1 cellular context compared by ENCODE assay signal in the genomic region with DNA sequence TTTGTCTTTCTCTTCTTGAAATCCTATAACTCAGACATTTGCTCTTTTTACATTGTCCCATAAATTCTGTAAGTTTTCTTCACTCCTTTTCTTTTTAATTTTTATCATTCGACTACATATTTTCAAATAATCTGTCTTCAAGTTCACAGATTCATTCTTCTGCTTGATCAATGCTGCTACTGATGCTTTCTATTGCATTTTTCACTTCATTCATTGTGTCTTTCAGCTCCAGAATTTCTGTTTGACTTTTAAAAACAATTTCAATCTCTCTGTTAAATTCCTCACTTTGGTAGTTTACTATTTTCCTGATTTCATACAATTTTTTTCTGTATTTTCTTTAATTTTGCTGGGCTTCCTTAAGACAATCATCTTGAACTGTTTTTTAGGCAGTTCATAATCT.
TF ChIP-seq lines count a peak whose summit lies in the region.

No MANE protein-coding gene starts in this region.

TF ChIP-seq in SK-N-SH, 30 proteins besides CTCF, POLR2A, EP300 and RAD21 (continued from another document):
- TF ChIP-seq, protein P1, sequence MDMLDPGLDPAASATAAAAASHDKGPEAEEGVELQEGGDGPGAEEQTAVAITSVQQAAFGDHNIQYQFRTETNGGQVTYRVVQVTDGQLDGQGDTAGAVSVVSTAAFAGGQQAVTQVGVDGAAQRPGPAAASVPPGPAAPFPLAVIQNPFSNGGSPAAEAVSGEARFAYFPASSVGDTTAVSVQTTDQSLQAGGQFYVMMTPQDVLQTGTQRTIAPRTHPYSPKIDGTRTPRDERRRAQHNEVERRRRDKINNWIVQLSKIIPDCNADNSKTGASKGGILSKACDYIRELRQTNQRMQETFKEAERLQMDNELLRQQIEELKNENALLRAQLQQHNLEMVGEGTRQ (IDR thresholded peaks at IDR 0.05; ENCODE audit: borderline replicate concordance, low read depth, low read length): no peak
- TF ChIP-seq, protein P2, sequence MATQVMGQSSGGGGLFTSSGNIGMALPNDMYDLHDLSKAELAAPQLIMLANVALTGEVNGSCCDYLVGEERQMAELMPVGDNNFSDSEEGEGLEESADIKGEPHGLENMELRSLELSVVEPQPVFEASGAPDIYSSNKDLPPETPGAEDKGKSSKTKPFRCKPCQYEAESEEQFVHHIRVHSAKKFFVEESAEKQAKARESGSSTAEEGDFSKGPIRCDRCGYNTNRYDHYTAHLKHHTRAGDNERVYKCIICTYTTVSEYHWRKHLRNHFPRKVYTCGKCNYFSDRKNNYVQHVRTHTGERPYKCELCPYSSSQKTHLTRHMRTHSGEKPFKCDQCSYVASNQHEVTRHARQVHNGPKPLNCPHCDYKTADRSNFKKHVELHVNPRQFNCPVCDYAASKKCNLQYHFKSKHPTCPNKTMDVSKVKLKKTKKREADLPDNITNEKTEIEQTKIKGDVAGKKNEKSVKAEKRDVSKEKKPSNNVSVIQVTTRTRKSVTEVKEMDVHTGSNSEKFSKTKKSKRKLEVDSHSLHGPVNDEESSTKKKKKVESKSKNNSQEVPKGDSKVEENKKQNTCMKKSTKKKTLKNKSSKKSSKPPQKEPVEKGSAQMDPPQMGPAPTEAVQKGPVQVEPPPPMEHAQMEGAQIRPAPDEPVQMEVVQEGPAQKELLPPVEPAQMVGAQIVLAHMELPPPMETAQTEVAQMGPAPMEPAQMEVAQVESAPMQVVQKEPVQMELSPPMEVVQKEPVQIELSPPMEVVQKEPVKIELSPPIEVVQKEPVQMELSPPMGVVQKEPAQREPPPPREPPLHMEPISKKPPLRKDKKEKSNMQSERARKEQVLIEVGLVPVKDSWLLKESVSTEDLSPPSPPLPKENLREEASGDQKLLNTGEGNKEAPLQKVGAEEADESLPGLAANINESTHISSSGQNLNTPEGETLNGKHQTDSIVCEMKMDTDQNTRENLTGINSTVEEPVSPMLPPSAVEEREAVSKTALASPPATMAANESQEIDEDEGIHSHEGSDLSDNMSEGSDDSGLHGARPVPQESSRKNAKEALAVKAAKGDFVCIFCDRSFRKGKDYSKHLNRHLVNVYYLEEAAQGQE (IDR thresholded peaks at IDR 0.05; ENCODE audit: low read depth, low read length): no peak
- no peak for TF ChIP-seq TEAD4 (IDR thresholded peaks at IDR 0.05; ENCODE audit: borderline replicate concordance, insufficient read depth)
- no peak for TF ChIP-seq YY1 (IDR thresholded peaks at IDR 0.05; ENCODE audit: low read depth)
- TF ChIP-seq, protein P3, sequence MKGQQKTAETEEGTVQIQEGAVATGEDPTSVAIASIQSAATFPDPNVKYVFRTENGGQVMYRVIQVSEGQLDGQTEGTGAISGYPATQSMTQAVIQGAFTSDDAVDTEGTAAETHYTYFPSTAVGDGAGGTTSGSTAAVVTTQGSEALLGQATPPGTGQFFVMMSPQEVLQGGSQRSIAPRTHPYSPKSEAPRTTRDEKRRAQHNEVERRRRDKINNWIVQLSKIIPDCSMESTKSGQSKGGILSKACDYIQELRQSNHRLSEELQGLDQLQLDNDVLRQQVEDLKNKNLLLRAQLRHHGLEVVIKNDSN (IDR thresholded peaks at IDR 0.05; ENCODE audit: borderline replicate concordance, low read depth): no peak
- no peak for TF ChIP-seq NRF1 (IDR thresholded peaks at IDR 0.05; ENCODE audit: low read depth, low read length)
- TF ChIP-seq EZH2phosphoT487 (IDR thresholded peaks at IDR 0.05; ENCODE audit: borderline replicate concordance, low read depth): no peak
- no peak for TF ChIP-seq GABPA (IDR thresholded peaks at IDR 0.05; ENCODE audit: low read depth)
